ENCODE assay signal across 14 cellular contexts in the genomic region with DNA sequence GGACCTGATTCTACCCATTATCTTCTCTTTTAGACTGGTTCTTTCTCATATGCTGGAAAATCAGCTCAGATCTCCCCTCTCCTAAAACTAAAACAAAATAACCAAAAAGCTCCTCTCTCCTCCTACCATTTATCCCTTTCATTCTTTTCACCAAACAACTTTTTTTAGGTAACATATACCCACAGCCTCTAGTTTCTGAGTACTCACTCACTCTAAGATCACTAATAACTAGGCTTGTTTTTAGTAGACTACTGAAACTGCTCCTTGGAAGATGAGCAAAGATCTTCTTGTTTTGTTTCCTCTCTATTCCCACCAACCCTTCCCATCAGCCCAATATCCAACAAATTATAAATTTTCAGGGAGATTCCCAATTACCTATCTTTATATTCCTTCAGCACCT.
"Had no signal": no experiment of that assay in that cellular context is flagged by ENCODE, and none has a peak within 500 bp of the region (broad histone marks: within the 10 kb centered on the region; RNA-seq: fewer than 3 reads in every experiment).

No MANE protein-coding gene starts in this region.

- H3K9me3 ChIP-seq: colonic mucosa, esophagus muscularis mucosa, neutrophil, thyroid gland had no signal

- H3K27ac Mint-ChIP-seq: activated CD8-positive, alpha-beta memory T cell treated with anti-CD3 and anti-CD28 coated beads, Interleukin-2, amount 10 ng/mL, durations not matched to agents 7 days and 5 days had no signal

- H3K79me2 ChIP-seq: parathyroid adenoma had no signal

- H3K27me3 ChIP-seq: colonic mucosa, thyroid gland had no signal

- H3K36me3 ChIP-seq: colonic mucosa, esophagus muscularis mucosa, neutrophil, thyroid gland had no signal

- H3K4me3 ChIP-seq: colonic mucosa, esophagus muscularis mucosa, lung, thyroid gland had no signal

- DNase-seq: activated CD4-positive, alpha-beta T cell treated with anti-CD3 and anti-CD28 coated beads, Interleukin-2, amount 50 U/mL, for 1 hour; activated CD4-positive, CD25-positive, alpha-beta regulatory T cell; activated CD8-positive, alpha-beta memory T cell treated with anti-CD3 and anti-CD28 coated beads, Interleukin-2, amount 10 ng/mL, durations not matched to agents 7 days and 5 days; activated naive CD4-positive, alpha-beta T cell; activated T-cell treated with anti-CD3 and anti-CD28 coated beads, Interleukin-2, amount 50 U/mL, for 4 hours; amniotic stem cell; colonic mucosa; islet precursor cell; stimulated activated CD4-positive, alpha-beta T cell treated with anti-CD3 and anti-CD28 coated beads, Interleukin-2, amount 100 ng/mL, for 24 hours; thyroid gland had no signal

- H3K27me3 Mint-ChIP-seq: activated CD8-positive, alpha-beta memory T cell treated with anti-CD3 and anti-CD28 coated beads, Interleukin-2, amount 10 ng/mL, durations not matched to agents 7 days and 5 days had no signal

- H3K4me1 ChIP-seq: colonic mucosa, esophagus muscularis mucosa, parathyroid adenoma, thyroid gland had no signal

- ATAC-seq: activated CD8-positive, alpha-beta memory T cell treated with anti-CD3 and anti-CD28 coated beads, Interleukin-2, amount 10 ng/mL, durations not matched to agents 7 days and 5 days; activated T-cell treated with anti-CD3 and anti-CD28 coated beads, Interleukin-2, amount 50 U/mL, for 4 hours had no signal

- H3K4me3 Mint-ChIP-seq: activated CD8-positive, alpha-beta memory T cell treated with anti-CD3 and anti-CD28 coated beads, Interleukin-2, amount 10 ng/mL, durations not matched to agents 7 days and 5 days; activated T-cell treated with anti-CD3 and anti-CD28 coated beads, Interleukin-2, amount 50 U/mL, for 4 hours had no signal

- H2AFZ ChIP-seq: parathyroid adenoma had no signal

- H3K9ac ChIP-seq: parathyroid adenoma had no signal
